Comparison of ENCODE assay signal across 8 cellular contexts in the genomic region with DNA sequence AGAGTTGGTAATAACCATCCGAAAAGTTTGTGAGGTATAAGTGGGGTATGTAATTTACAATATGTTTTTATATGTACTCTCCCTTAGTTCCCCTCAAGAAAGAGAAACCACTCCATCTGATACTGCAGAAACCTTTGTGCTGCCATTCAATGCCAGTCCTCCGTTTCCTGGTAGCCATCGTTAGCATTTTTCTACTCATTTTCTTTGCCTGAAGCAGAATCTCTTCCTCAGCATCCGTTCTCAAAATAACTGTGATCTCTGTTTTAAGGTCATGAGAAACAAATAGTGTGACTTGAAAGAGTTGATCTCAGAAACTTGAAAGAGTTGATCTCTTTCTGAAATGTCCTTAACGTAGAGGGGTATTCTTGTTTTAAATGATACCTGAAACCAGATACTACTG. TPM values are rescaled to one million over a fixed set of nuclear protein-coding genes. Genes with fewer than 3 reads are reported as not detected.
DNase-seq lines count a peak whose midpoint lies in the region; ATAC-seq and TF ChIP-seq lines count a peak whose summit lies in the region.

No MANE protein-coding gene starts in this region.

- no peaks in the 10 kb centered on the region for H3K27me3 ChIP-seq in HUES64 (ENCODE audit: insufficient read depth, low read length)
- H3K27me3 ChIP-seq in breast epithelium = no peaks in the 10 kb centered on the region
- H3K27me3 ChIP-seq in muscle layer of colon (ENCODE audit: control insufficient read depth in 1 of 2, insufficient read depth in 2 of 2, low read length in 2 of 2) = no peaks in the 10 kb centered on the region

- peaks cover 13% of the 10 kb centered on the region for H3K4me1 ChIP-seq in HUES64 (ENCODE audit: insufficient read depth, low read length)
- peaks cover 4 to 6% of the 10 kb centered on the region in 2 donors for H3K4me1 ChIP-seq in breast epithelium
- H3K4me1 ChIP-seq in muscle layer of colon (ENCODE audit: insufficient read depth, low read length) = peaks cover 27% of the 10 kb centered on the region

- peak overlapping the region; percentile 83 for H3K4me3 ChIP-seq in HUES64 (ENCODE audit: low read length)
- H3K4me3 ChIP-seq in breast epithelium = peak overlapping the region; percentile 87 to 91 (median 88)
- H3K4me3 ChIP-seq in muscle layer of colon (ENCODE audit: low read depth in 1 of 2, low read length in 2 of 2) = peak overlapping the region; percentile 95 to 97

- in situ Hi-C loops in ACHN (cut with HindIII; ENCODE audit: low pct_ligation_motif_present, low pct_unique_long_range_greater_than_20kb, low sequenced_read_pairs) = no loop called here

- H3K9me3 ChIP-seq in HUES64 (ENCODE audit: insufficient read depth, low read depth, low read length) (no peaks in the 10 kb centered on the region), breast epithelium (no peaks in the 10 kb centered on the region), muscle layer of colon (ENCODE audit: low read length) (no peaks in the 10 kb centered on the region)

- H3K27ac ChIP-seq in HUES64 (ENCODE audit: low read depth, low read length) (peak overlapping the region; percentile 83; the same call in 1 of the 2 replicates), breast epithelium (no peak overlapping the region), muscle layer of colon (ENCODE audit: low read depth, low read length) (no peak overlapping the region)

- ATAC-seq in HG03139 (IDR thresholded peaks at IDR 0.05; ENCODE audit: unreplicated experiment) = no peak
- ATAC-seq in GM19395 (IDR thresholded peaks at IDR 0.05; ENCODE audit: unreplicated experiment) = no peak

- intact Hi-C loops in breast epithelium (cut with DNase I; ENCODE audit: low total_unique reads) = no loop called here

- H3K36me3 ChIP-seq in HUES64 (ENCODE audit: insufficient read depth, low read length) (peaks cover 64% of the 10 kb centered on the region), breast epithelium (no peaks in the 10 kb centered on the region), muscle layer of colon (ENCODE audit: insufficient read depth, low read length) (peaks cover 21% of the 10 kb centered on the region)

- H3K9ac ChIP-seq in HUES64 (ENCODE audit: low read depth, low read length) (peak overlapping the region; percentile 95), muscle layer of colon (ENCODE audit: low read length) (peak overlapping the region; percentile 57)

- 23% methylated on average over 4 of the region's 5 CpGs for WGBS in HUES64

- no peak for TF ChIP-seq POLR2A in breast epithelium (IDR thresholded peaks at IDR 0.05)

- TF ChIP-seq CTCF in breast epithelium (IDR thresholded peaks at IDR 0.05) = no peak

- peak; percentile 8 for DNase-seq in ACHN
- DNase-seq in breast epithelium (ENCODE audit: low spot score in 2 of 2) = no peak
- no peak for DNase-seq in OCI-M2 (lab: John Stamatoyannopoulos, UW; ENCODE audit: unreplicated experiment)
- no peak for DNase-seq in globus pallidus (ENCODE audit: low spot score)

RNA-seq across cellular contexts. Expression of a gene that starts 1.0 kb away (rescaled TPM):
- 99.4 TPM for polyA plus RNA-seq in HUES64 (2013, experiment 1 of 2)
- polyA plus RNA-seq in HUES64 (2013, experiment 2 of 2) = 99.2 TPM
- total RNA-seq in breast epithelium = 100 to 1,000 TPM in 1 of 3 donors, 10 to 100 TPM in 2; 70.1 to 126 (median 99.1) TPM

RNA-seq across cellular contexts. Expression of a gene that starts 1.3 kb away (rescaled TPM):
- polyA plus RNA-seq in HUES64 (2013, experiment 1 of 2) = 26.3 TPM
- polyA plus RNA-seq in HUES64 (2013, experiment 2 of 2) = 21.2 TPM
- 10 to 100 TPM; 12.4 to 19.4 (median 13.1) TPM for total RNA-seq in breast epithelium
